6 cellular contexts compared by ENCODE assay signal in the genomic region with DNA sequence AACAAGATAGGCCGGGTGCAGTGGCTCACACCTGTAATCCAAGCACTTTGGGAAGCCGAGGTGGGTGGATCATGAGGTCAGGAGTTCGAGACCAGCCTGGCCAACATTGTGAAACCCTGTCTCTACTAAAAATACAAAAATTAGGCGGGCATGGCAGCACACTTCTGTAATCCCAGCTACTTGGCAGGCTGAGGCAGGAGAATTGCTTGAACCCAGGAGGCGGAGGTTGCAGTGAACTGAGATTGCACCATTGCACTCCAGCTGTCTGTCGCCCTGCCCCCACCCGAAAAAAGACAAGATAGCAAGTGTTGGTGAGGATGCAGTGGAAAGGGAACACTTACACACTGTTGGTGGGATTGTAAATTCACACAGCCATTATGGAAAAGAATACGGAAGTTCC. TPM values are rescaled to one million over a fixed set of nuclear protein-coding genes. Genes with fewer than 3 reads are reported as not detected.
"Had no signal": no experiment of that assay in that cellular context is flagged by ENCODE, and none has a peak within 500 bp of the region (broad histone marks: within the 10 kb centered on the region; RNA-seq: fewer than 3 reads in every experiment).

No MANE protein-coding gene starts in this region.

RNA-seq across cellular contexts. Expression of gene CNGB1, which starts 27.5 kb away (rescaled TPM):
- total RNA-seq: GM23338, H1, H9, HT-29, IMR-90, K562 had no signal
